In the genomic region with DNA sequence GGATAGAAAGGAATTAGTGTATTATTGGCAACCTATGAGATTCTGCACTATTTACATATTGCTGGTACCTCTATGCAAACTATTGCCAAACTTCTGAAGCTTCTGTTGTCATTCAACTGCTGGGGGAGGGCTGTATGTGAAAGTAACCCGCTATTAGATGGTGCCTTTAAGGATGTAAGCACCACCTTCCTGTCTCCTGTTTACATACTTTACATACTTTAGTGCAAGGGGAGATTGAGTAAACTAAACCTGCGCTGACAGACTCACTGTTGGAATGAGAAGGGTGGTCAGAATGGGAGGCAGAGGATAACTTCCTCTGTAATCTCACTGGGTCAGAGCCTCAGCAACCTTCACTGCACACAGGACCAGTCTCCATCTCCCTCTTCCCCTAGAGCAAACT, we compare ENCODE assay signal across 21 cellular contexts.
A peak's percentile ranks its signal among the peaks of the same experiment; 100 is the strongest.
DNase-seq lines count a peak whose midpoint lies in the region; ATAC-seq and TF ChIP-seq lines count a peak whose summit lies in the region.
"Had no signal": no experiment of that assay in that cellular context is flagged by ENCODE, and none has a peak within 500 bp of the region (broad histone marks: within the 10 kb centered on the region; RNA-seq: fewer than 3 reads in every experiment).

No MANE protein-coding gene starts in this region.

- TF ChIP-seq CTCF in Panc1 (IDR thresholded peaks at IDR 0.05), result no peak

- POLR2A ChIA-PET in Panc1 (lab: Charles Lee), result no interaction called here

- H3K79me1 ChIP-seq in trophoblast cell (ENCODE audit: low read length), result no peaks in the 10 kb centered on the region

- no peak overlapping the region for H2BK12ac ChIP-seq in trophoblast cell (ENCODE audit: low read length)

- no peak overlapping the region for H3K14ac ChIP-seq in trophoblast cell (ENCODE audit: low read length)

- peaks cover 5 to 15% of the 10 kb centered on the region in 2 donors for H3K36me3 Mint-ChIP-seq in activated T-cell treated with anti-CD3 and anti-CD28 coated beads, Interleukin-2, amount 50 U/mL, for 72 hours (ENCODE audit: insufficient read depth in 2 of 2)
- H3K36me3 Mint-ChIP-seq in activated T-cell treated with anti-CD3 and anti-CD28 coated beads, Interleukin-2, amount 50 U/mL, for 24 hours (ENCODE audit: low read depth), result peaks cover 82% of the 10 kb centered on the region

- no peak for DNase-seq in activated T-cell treated with anti-CD3 and anti-CD28 coated beads, Interleukin-2, amount 50 U/mL, for 72 hours
- no peak for DNase-seq in activated T-cell treated with anti-CD3 and anti-CD28 coated beads, Interleukin-2, amount 50 U/mL, for 24 hours
- DNase-seq in Panc1 (ENCODE audit: low read depth, low spot score) (no peak), iPS DF 4.7 (ENCODE audit: extremely low read depth, low spot score) (peak; percentile 36), trophoblast cell (peak; percentile 71 to 89), DMS153 (lab: John Stamatoyannopoulos, UW) (no peak), GM23248 (no peak)
- DNase-seq: 8988T; activated CD4-positive, CD25-positive, alpha-beta regulatory T cell; adrenal gland; effector memory CD4-positive, alpha-beta T cell; hypothalamus; lower lobe of right lung; naive B cell; NCI-H2081; NCI-H774; stimulated activated naive CD8-positive, alpha-beta T cell treated with anti-CD3 and anti-CD28 coated beads, Interleukin-15, Interleukin-2, amounts not matched to agents 100 U/mL and 50 U/mL, for 24 hours; T-helper 1 cell had no signal

- H3K4me3 Mint-ChIP-seq in activated T-cell treated with anti-CD3 and anti-CD28 coated beads, Interleukin-2, amount 50 U/mL, for 72 hours, result no peak overlapping the region
- no peak overlapping the region for H3K4me3 Mint-ChIP-seq in activated T-cell treated with anti-CD3 and anti-CD28 coated beads, Interleukin-2, amount 50 U/mL, for 24 hours
- H3K4me3 Mint-ChIP-seq: CD14-positive monocyte, naive B cell had no signal

- H3K27ac ChIP-seq in Panc1 (ENCODE audit: low read length), result no peak overlapping the region
- no peak overlapping the region for H3K27ac ChIP-seq in trophoblast cell (ENCODE audit: low read depth, low read length)
- no peak overlapping the region for H3K27ac ChIP-seq in GM23248
- H3K27ac ChIP-seq: adrenal gland, lower lobe of right lung had no signal

- no peak overlapping the region for H4K12ac ChIP-seq in trophoblast cell (ENCODE audit: low read depth, low read length)

- no peak overlapping the region for H4K91ac ChIP-seq in trophoblast cell (ENCODE audit: low read depth, low read length)

- H2AFZ ChIP-seq in trophoblast cell (ENCODE audit: insufficient read depth, low read length, poor library complexity), result no peak overlapping the region
- no peak overlapping the region for H2AFZ ChIP-seq in GM23248

- no peak overlapping the region for H2BK5ac ChIP-seq in trophoblast cell (ENCODE audit: low read depth, low read length, poor library complexity)

- H4K8ac ChIP-seq in trophoblast cell (ENCODE audit: low read depth, low read length), result no peak overlapping the region

- H3K27me3 Mint-ChIP-seq in activated T-cell treated with anti-CD3 and anti-CD28 coated beads, Interleukin-2, amount 50 U/mL, for 72 hours (ENCODE audit: low read depth), result no peaks in the 10 kb centered on the region
- H3K27me3 Mint-ChIP-seq in activated T-cell treated with anti-CD3 and anti-CD28 coated beads, Interleukin-2, amount 50 U/mL, for 24 hours, result no peaks in the 10 kb centered on the region
- H3K27me3 Mint-ChIP-seq: naive B cell had no signal

- H2AK5ac ChIP-seq in trophoblast cell (ENCODE audit: low read length), result no peak overlapping the region

- CTCF ChIA-PET in Panc1 (lab: Charles Lee), result no interaction called here

- H3K4me1 ChIP-seq in Panc1 (ENCODE audit: control insufficient read depth, insufficient read depth, low read length) (peaks cover 12% of the 10 kb centered on the region), trophoblast cell (ENCODE audit: control insufficient read depth in 1 of 2, insufficient read depth in 2 of 2, low read length in 2 of 2) (no peaks in the 10 kb centered on the region), GM23248 (ENCODE audit: insufficient read depth) (peaks cover 10% of the 10 kb centered on the region; the same call in 1 of the 2 replicates)
- H3K4me1 ChIP-seq: adrenal gland, lower lobe of right lung had no signal

- H2BK120ac ChIP-seq in trophoblast cell (ENCODE audit: insufficient read depth, low read length, poor library complexity), result no peak overlapping the region

- H3K18ac ChIP-seq in trophoblast cell (ENCODE audit: low read length), result no peak overlapping the region

- peak overlapping the region; percentile 14 for H3K27ac Mint-ChIP-seq in activated T-cell treated with anti-CD3 and anti-CD28 coated beads, Interleukin-2, amount 50 U/mL, for 72 hours
- H3K27ac Mint-ChIP-seq in activated T-cell treated with anti-CD3 and anti-CD28 coated beads, Interleukin-2, amount 50 U/mL, for 24 hours, result no peak overlapping the region
- H3K27ac Mint-ChIP-seq: activated T-helper 2 cell treated with anti-CD3 and anti-CD28 coated beads, Interferon-gamma antibody, Interleukin-2, Interleukin-4, amounts not matched to agents 10 μg/mL and 5 μg/mL and 100 μg/mL, durations not matched to agents 14 hours and 24 hours and 36 hours had no signal

- H3F3A ChIP-seq in GM23248 (ENCODE audit: insufficient read depth), result peaks cover 52% of the 10 kb centered on the region

- in situ Hi-C loops in Panc1 (cut with HindIII; ENCODE audit: low pct_unique_long_range_greater_than_20kb, low sequenced_read_pairs), result no loop called here
- in situ Hi-C loops in GM23248 (cut with MboI), result no loop called here

- H3K79me2 ChIP-seq in trophoblast cell (ENCODE audit: control insufficient read depth, insufficient read depth, low read length, poor library complexity) (no peaks in the 10 kb centered on the region), GM23248 (ENCODE audit: insufficient read depth) (peaks cover 80% of the 10 kb centered on the region)

- BruUV-seq in Panc1 (replicated peaks; lab: Mats Ljungman, UMichigan), result no TSS peak

- no peak overlapping the region for H3K23ac ChIP-seq in trophoblast cell (ENCODE audit: low read length)

- H3K9me3 Mint-ChIP-seq in activated T-cell treated with anti-CD3 and anti-CD28 coated beads, Interleukin-2, amount 50 U/mL, for 72 hours, result peaks cover 0 to 2% of the 10 kb centered on the region in 2 donors
- H3K9me3 Mint-ChIP-seq in activated T-cell treated with anti-CD3 and anti-CD28 coated beads, Interleukin-2, amount 50 U/mL, for 24 hours, result no peaks in the 10 kb centered on the region

- no CpG with 5 or more reads among the region's 2 CpGs for WGBS in trophoblast cell (ENCODE audit: extremely low coverage, insufficient coverage, insufficient read length)
- WGBS in GM23248 (ENCODE audit: low coverage in 1 of 2, low lambda C conversion rate in 2 of 2, missing lambda C conversion rate in 2 of 2), 2 experiments, result 81 to 92% methylated on average over 2 of the region's 2 CpGs

- no peak for ATAC-seq in activated T-cell treated with anti-CD3 and anti-CD28 coated beads, Interleukin-2, amount 50 U/mL, for 72 hours (replicated peaks in 1 of 2)
- ATAC-seq in Panc1, result peak; percentile 90
- ATAC-seq in HG02623 (IDR thresholded peaks at IDR 0.05; ENCODE audit: unreplicated experiment), result no peak
- ATAC-seq: stimulated activated naive CD8-positive, alpha-beta T cell treated with anti-CD3 and anti-CD28 coated beads, Interleukin-15, Interleukin-2, amounts not matched to agents 100 U/mL and 50 U/mL, for 24 hours had no signal

- no peaks in the 10 kb centered on the region for H3K4me1 Mint-ChIP-seq in activated T-cell treated with anti-CD3 and anti-CD28 coated beads, Interleukin-2, amount 50 U/mL, for 72 hours (ENCODE audit: low read depth)
- H3K4me1 Mint-ChIP-seq in activated T-cell treated with anti-CD3 and anti-CD28 coated beads, Interleukin-2, amount 50 U/mL, for 24 hours (ENCODE audit: low read depth), result peaks cover 7% of the 10 kb centered on the region

- H3K4me3 ChIP-seq in Panc1 (ENCODE audit: low read depth in 2 of 2, low read length in 2 of 2), result no peak overlapping the region
- no peak overlapping the region for H3K4me3 ChIP-seq in trophoblast cell (ENCODE audit: low read depth, low read length)
- no peak overlapping the region for H3K4me3 ChIP-seq in GM23248
- H3K4me3 ChIP-seq: adrenal gland, lower lobe of right lung had no signal

- H3K27me3 ChIP-seq in Panc1 (ENCODE audit: control insufficient read depth, insufficient read depth, low read length) (no peaks in the 10 kb centered on the region), trophoblast cell (ENCODE audit: insufficient read depth, low read length) (no peaks in the 10 kb centered on the region), GM23248 (replicated peaks; ENCODE audit: insufficient read depth) (no peaks in the 10 kb centered on the region)
- H3K27me3 ChIP-seq: adrenal gland had no signal

- H4K20me1 ChIP-seq in GM23248 (ENCODE audit: insufficient read depth), result no peaks in the 10 kb centered on the region

- no peak overlapping the region for H3K9ac ChIP-seq in trophoblast cell (ENCODE audit: low read length)
- H3K9ac ChIP-seq in GM23248, result no peak overlapping the region

- H3K9me3 ChIP-seq in Panc1 (ENCODE audit: control insufficient read depth, insufficient read depth, low read depth, low read length) (no peaks in the 10 kb centered on the region), trophoblast cell (ENCODE audit: insufficient read depth, low read depth, low read length) (no peaks in the 10 kb centered on the region), GM23248 (ENCODE audit: low read depth) (no peaks in the 10 kb centered on the region)
- H3K9me3 ChIP-seq: adrenal gland, lower lobe of right lung had no signal

- H3K9me2 ChIP-seq in GM23248 (ENCODE audit: insufficient read depth), result no peaks in the 10 kb centered on the region

- intact Hi-C loops in Panc1 (cut with micrococcal nuclease; ENCODE audit: unreplicated experiment), result no loop called here

- H3K4ac ChIP-seq in trophoblast cell (ENCODE audit: low read depth, low read length), result no peak overlapping the region

- H3K4me2 ChIP-seq in trophoblast cell (ENCODE audit: low read length) (no peak overlapping the region), GM23248 (ENCODE audit: unreplicated experiment) (no peak overlapping the region)

- H3K36me3 ChIP-seq in Panc1 (ENCODE audit: control insufficient read depth, insufficient read depth, low read length) (peaks cover 3% of the 10 kb centered on the region; the same call in 1 of the 2 replicates), trophoblast cell (ENCODE audit: control insufficient read depth in 1 of 2, insufficient read depth in 2 of 2, low read length in 2 of 2) (no peaks in the 10 kb centered on the region), GM23248 (ENCODE audit: low read depth) (peaks cover 72% of the 10 kb centered on the region)
- H3K36me3 ChIP-seq: adrenal gland had no signal

Comparison
In these comparisons a context has a peak if more than half of its experiments do, and no peak if none do; other contexts are left out.
1. DNase-seq: peak in iPS DF 4.7 (single experiment) and trophoblast cell (2 of 2); none in activated T-cell treated with anti-CD3 and anti-CD28 coated beads, Interleukin-2, amount 50 U/mL, for 72 hours (0 of 2), activated T-cell treated with anti-CD3 and anti-CD28 coated beads, Interleukin-2, amount 50 U/mL, for 24 hours (single experiment), Panc1 (single experiment), DMS153 (single experiment) and GM23248 (single experiment).